In genomic region chr18:23438046-23438377, GRCh38 we compare ENCODE assay signal across 8 cellular contexts. TPM values are rescaled to one million over a fixed set of nuclear protein-coding genes. Genes with fewer than 3 reads are reported as not detected.
DNase-seq lines count a peak whose midpoint lies in the region; ATAC-seq, FAIRE-seq and TF ChIP-seq lines count a peak whose summit lies in the region.

No MANE protein-coding gene starts in this region.

- intact Hi-C loops in heart left ventricle (cut with DNase I) (loop anchor here in 3 of 10 donors (5.0 kb wide), 1 partner anchor 64 kb away; the partner anchor contains the start of gene RMC1 (in 3 of the 3)), left ventricle myocardium superior (cut with micrococcal nuclease) (no loop called here), GM12878 (cut with micrococcal nuclease; ENCODE audit: unreplicated experiment) (no loop called here)

- 40 to 45% (median 44%) methylated on average over 5 of the region's 5 CpGs for WGBS in heart left ventricle, 4 donors
- 34% methylated on average over 5 of the region's 5 CpGs for WGBS in GM12878 (ENCODE audit: insufficient coverage, insufficient replicate concordance, low lambda C conversion rate, missing lambda C conversion rate)
- 100% methylated on average over 1 of the region's 5 CpGs; no CpG with 5 or more reads in 1 of the 2 experiments for WGBS in mesodermal cell (ENCODE audit: insufficient coverage in 2 of 2), 2 experiments
- WGBS in urinary bladder = 44% methylated on average over 5 of the region's 5 CpGs

- SMC1A ChIA-PET in GM12878 (lab: Charles Lee; ENCODE audit: uncharacterized antibody, unreplicated experiment) = interaction anchor here (1.0 to 2.0 kb wide), 2 partner anchors 10 to 12 kb away, joined by 4 read pairs; no protein-coding TSS in a partner anchor

- H3K4me3 ChIP-seq in heart left ventricle (peak overlapping the region; percentile 45 to 89 (median 76)), GM12878 (peak overlapping the region; percentile 53; the same call in 1 of the 2 replicates), mesodermal cell (ENCODE audit: extremely low read depth, insufficient read depth, low read length, poor library complexity, severe bottlenecking) (peak overlapping the region; percentile 64), urinary bladder (ENCODE audit: low read depth, low read length) (peak overlapping the region; percentile 75)

- RAD21 ChIA-PET in GM12878 (lab: Charles Lee; ENCODE audit: unreplicated experiment) = interaction anchor here (0.7 to 1.5 kb wide), 3 partner anchors 11 to 22 kb away, joined by 3 read pairs; no protein-coding TSS in a partner anchor

- peak overlapping the region; percentile 90 for H2AFZ ChIP-seq in GM12878 (ENCODE audit: control insufficient read depth, low read depth, low read length)

- no peak for FAIRE-seq in GM12878 (lab: Jason Lieb, UNC)
- no peak for FAIRE-seq in GM12891 (lab: Jason Lieb, UNC)

- peak overlapping the region; percentile 93 for H3K4me2 ChIP-seq in GM12878 (ENCODE audit: control insufficient read depth, insufficient read depth)

- TF ChIP-seq RAD21 in GM12878 (IDR thresholded peaks at IDR 0.05; ENCODE audit: insufficient read depth, low read depth, low read length) = no peak

- ATAC-seq in heart left ventricle = no peak
- ATAC-seq in left ventricle myocardium superior = no peak
- ATAC-seq in GM12878 = no peak

- TF ChIP-seq CTCF in heart left ventricle (IDR thresholded peaks at IDR 0.05) (no peak), GM12878 (IDR thresholded peaks at IDR 0.05 in 2 of 3, conservative IDR thresholded peaks at IDR 0.05 in 1 of 3; ENCODE audit: control insufficient read depth in 2 of 3, extremely low read depth in 1 of 3, insufficient read depth in 1 of 3, low read depth in 3 of 3, low read length in 3 of 3) (no peak)

- H3K9me3 ChIP-seq in heart left ventricle = no peaks in the 10 kb centered on the region
- H3K9me3 ChIP-seq in GM12878 (replicated peaks; ENCODE audit: control insufficient read depth, insufficient read depth, low read length) = no peaks in the 10 kb centered on the region; the same call in 2 of the 3 replicates
- H3K9me3 ChIP-seq in mesodermal cell (ENCODE audit: control insufficient read depth, low read length) = peaks cover 5% of the 10 kb centered on the region

- TF ChIP-seq POLR2A in heart left ventricle (IDR thresholded peaks at IDR 0.05) (no peak), GM12878 (IDR thresholded peaks at IDR 0.05; ENCODE audit: low read depth, low read length) (no peak), GM12891 (IDR thresholded peaks at IDR 0.05; ENCODE audit: low read depth, low read length) (no peak)

- H4K20me1 ChIP-seq in GM12878 (ENCODE audit: control insufficient read depth, insufficient read depth) = no peaks in the 10 kb centered on the region

- H3K27ac ChIP-seq in heart left ventricle (peak overlapping the region in 8 of 12 donors; percentile 23 to 80 (median 66)), GM12878 (ENCODE audit: control insufficient read depth, insufficient read depth) (no peak overlapping the region), mesodermal cell (ENCODE audit: low read depth, low read length, severe bottlenecking) (no peak overlapping the region), urinary bladder (ENCODE audit: low read depth) (no peak overlapping the region)

- in situ Hi-C loops in GM12878 (cut with MboI) = no loop called here

- DNase-seq in heart left ventricle = no peak
- DNase-seq in left ventricle myocardium superior = no peak
- no peak for DNase-seq in GM12878 (ENCODE audit: low read depth, low spot score)
- DNase-seq in GM12891 (ENCODE audit: insufficient read length, low spot score) = no peak
- no peak for DNase-seq in AML-193 (lab: John Stamatoyannopoulos, UW)
- DNase-seq in inferior parietal cortex (ENCODE audit: extremely low spot score) = no peak

- H3K4me1 ChIP-seq in heart left ventricle (peaks cover 0 to 28% (median 7%) of the 10 kb centered on the region in 12 donors), GM12878 (ENCODE audit: control insufficient read depth, insufficient read depth, low read length) (no peaks in the 10 kb centered on the region; the same call in 1 of the 2 replicates), mesodermal cell (ENCODE audit: control insufficient read depth, insufficient read depth, low read length, poor library complexity, severe bottlenecking) (no peaks in the 10 kb centered on the region), urinary bladder (ENCODE audit: insufficient read depth) (peaks cover 2% of the 10 kb centered on the region)

- peaks cover 8% of the 10 kb centered on the region for H3K79me2 ChIP-seq in GM12878 (ENCODE audit: control insufficient read depth, insufficient read depth, low read length)

- TF ChIP-seq EP300 in GM12878 (IDR thresholded peaks at IDR 0.05; ENCODE audit: borderline replicate concordance in 1 of 2, control insufficient read depth in 1 of 2, low read depth in 2 of 2, low read length in 2 of 2) = no peak

- CTCF ChIA-PET in GM12878 (lab: Yijun Ruan, JAX) = interaction anchor here (0.7 to 0.9 kb wide), 2 partner anchors 40 to 59 kb away, joined by 3 read pairs; no protein-coding TSS in a partner anchor

- no peaks in the 10 kb centered on the region for H3K36me3 ChIP-seq in heart left ventricle
- H3K36me3 ChIP-seq in GM12878 (ENCODE audit: control insufficient read depth in 2 of 2, insufficient read depth in 2 of 2, low read length in 1 of 2) = no peaks in the 10 kb centered on the region
- H3K36me3 ChIP-seq in mesodermal cell (ENCODE audit: control insufficient read depth, insufficient read depth, low read length) = no peaks in the 10 kb centered on the region
- no peaks in the 10 kb centered on the region for H3K36me3 ChIP-seq in urinary bladder (ENCODE audit: insufficient read depth)

- no peaks in the 10 kb centered on the region for H3K27me3 ChIP-seq in heart left ventricle
- no peaks in the 10 kb centered on the region for H3K27me3 ChIP-seq in GM12878 (replicated peaks in 1 of 2; ENCODE audit: control insufficient read depth in 2 of 2, insufficient read depth in 2 of 2, low read length in 1 of 2)

- POLR2A ChIA-PET in GM12878 (lab: Charles Lee) = interaction anchor here (0.6 to 1.0 kb wide), 6 partner anchors 11 to 656 kb away, joined by 3 to 6 read pairs (median 4); no protein-coding TSS in a partner anchor

- no TSS peak for BruUV-seq in GM12878 (replicated peaks; lab: Mats Ljungman, UMichigan)

- H3K9ac ChIP-seq in GM12878 (ENCODE audit: control insufficient read depth, insufficient read depth, low read length) = no peak overlapping the region

TF ChIP-seq in GM12878, 131 proteins besides CTCF, POLR2A, EP300 and RAD21 (continues in another document):
- TF ChIP-seq MLLT1 (IDR thresholded peaks at IDR 0.05) = 0 out of 2 replicates have a peak, but pooled peaks have one; percentile 46
- no peak for TF ChIP-seq MTA2 (IDR thresholded peaks at IDR 0.05; ENCODE audit: low read depth)

TF ChIP-seq in GM12891, 5 proteins besides CTCF, POLR2A, EP300 and RAD21:
- TF ChIP-seq POU2F2 (IDR thresholded peaks at IDR 0.05; ENCODE audit: low read depth, low read length) (no peak), POLR2AphosphoS5 (IDR thresholded peaks at IDR 0.05; ENCODE audit: low read depth, low read length) (no peak), PAX5 (IDR thresholded peaks at IDR 0.05; ENCODE audit: insufficient read depth, low read length, severe bottlenecking) (no peak), TAF1 (IDR thresholded peaks at IDR 0.05; ENCODE audit: low read depth, low read length) (no peak), SPI1 (IDR thresholded peaks at IDR 0.05; ENCODE audit: low read depth, low read length) (no peak)

RNA-seq across cellular contexts. Expression of gene RIOK3, which starts 15.1 kb away (rescaled TPM):
- total RNA-seq in heart left ventricle (10 to 100 TPM; 43.4 to 76.2 (median 51.1) TPM), left ventricle myocardium superior (54.8 TPM), GM12878 (2014; rRNA removed) (48.2 and 49.1 TPM in 2 replicates), GM12878 (2014; rRNA removed; fragmentation: Illumina TruSeq; extraction: Trizol) (68.8 and 72.4 TPM in 2 replicates), GM12878 (2021) (44.1 and 45.6 TPM in 2 replicates), urinary bladder (74.9 TPM)
- polyA plus RNA-seq in heart left ventricle (10 to 100 TPM; 32.3 to 57.9 TPM), GM12878 (2011; rRNA removed) (87.5 and 132 TPM in 2 replicates), GM12878 (2014; fragmentation: Illumina TruSeq; extraction: Trizol) (59.5 and 68.1 TPM in 2 replicates), GM12878 (2014; fragmentation: Nextera tagmentation; extraction: Ambion mirVana) (10 to 100 TPM; 18.0 to 28.1 TPM), GM12878 (2014; rRNA removed) (36.4 and 41.5 TPM in 2 replicates), GM12878 (2016; fragmentation: Nextera tagmentation; extraction: Ambion mirVana) (10 to 100 TPM; 68.9 to 70.8 TPM), urinary bladder (43.4 TPM)
- 127 and 131 TPM in 2 replicates for total RNA-seq in GM12878 (2013; cell fraction: nucleolus; rRNA removed)
- 41.7 TPM for polyA plus RNA-seq in GM12878 (2011; ENCODE audit: low read depth)
- polyA plus RNA-seq in GM12878 (2011; cell fraction: cytosol; rRNA removed) = 40.0 and 41.4 TPM in 2 replicates
- 62.5 and 68.4 TPM in 2 replicates for polyA plus RNA-seq in GM12878 (2011; cell fraction: nucleus; rRNA removed)
- polyA plus RNA-seq in GM12878 (2012) = 65.0 and 74.9 TPM in 2 replicates
- 49.6 and 65.0 TPM in 2 replicates for polyA minus RNA-seq in GM12878 (2011; rRNA and poly(A)+ RNA removed)
- polyA minus RNA-seq in GM12878 (2011; cell fraction: cytosol; rRNA and poly(A)+ RNA removed) = 39.8 and 43.3 TPM in 2 replicates
- 32.5 and 48.0 TPM in 2 replicates for polyA minus RNA-seq in GM12878 (2011; cell fraction: nucleus; rRNA and poly(A)+ RNA removed)
- 58.3 TPM for polyA plus RNA-seq in mesodermal cell (2013, experiment 1 of 2)
- polyA plus RNA-seq in mesodermal cell (2013, experiment 2 of 2) = 53.9 TPM
- polyA plus RNA-seq in GM12891 (2012; ENCODE audit: low read depth, missing spikeins) = 40.4 TPM

Comparison
In these comparisons a context has a peak if more than half of its experiments do, and no peak if none do; other contexts are left out.
1. H3K27ac ChIP-seq: peak in heart left ventricle (8 of 12); none in GM12878 (single experiment), mesodermal cell (single experiment) and urinary bladder (single experiment).
2. Peak in every context shown above with its lines, with median percentiles within 50 percentile points of each other: H3K4me3 ChIP-seq.